8 cellular contexts compared by ENCODE assay signal in genomic region chr2:10079931-10080535, GRCh38. TPM values are rescaled to one million over a fixed set of nuclear protein-coding genes. Genes with fewer than 3 reads are reported as not detected.
A peak's percentile ranks its signal among the peaks of the same experiment; 100 is the strongest.
DNase-seq lines count a peak whose midpoint lies in the region; ATAC-seq and TF ChIP-seq lines count a peak whose summit lies in the region.

Gene CYS1, minus strand, starts transcription at chr2:10080411. Its CDS starts 188 bp downstream, at chr2:10080223.

- H2BK120ac ChIP-seq in mesenchymal stem cell (ENCODE audit: low read depth, low read length): peak within 1 kb of the TSS; percentile 36

- H2BK15ac ChIP-seq in mesenchymal stem cell (ENCODE audit: low read depth, poor library complexity, severe bottlenecking): peak within 1 kb of the TSS; percentile 12

- WGBS in mesenchymal stem cell: 0% methylated on average over 32 of the region's 88 CpGs
- WGBS in urinary bladder: under 1% methylated on average over 88 of the region's 88 CpGs

- intact Hi-C loops in colonic mucosa (cut with DNase I): no loop called here

- H3K36me3 ChIP-seq in colonic mucosa (no peaks in the 10 kb centered on the region), mesenchymal stem cell (ENCODE audit: control insufficient read depth in 1 of 2, insufficient read depth in 2 of 2, low read depth in 1 of 2, low read length in 2 of 2) (peaks cover 0 to 10% of the 10 kb centered on the region in 2 experiments), urinary bladder (ENCODE audit: insufficient read depth) (no peaks in the 10 kb centered on the region)

- H3K27me3 ChIP-seq in colonic mucosa (peaks cover 40% of the 10 kb centered on the region), mesenchymal stem cell (ENCODE audit: control insufficient read depth in 1 of 2, insufficient read depth in 1 of 2, low read length in 2 of 2) (peaks cover 9 to 79% of the 10 kb centered on the region in 2 experiments)

- ATAC-seq in GM21381 (IDR thresholded peaks at IDR 0.05; ENCODE audit: unreplicated experiment) (peak; percentile 39), GM21367 (IDR thresholded peaks at IDR 0.05; ENCODE audit: unreplicated experiment) (no peak)

- peak within 1 kb of the TSS; percentile 79 for H3K4me2 ChIP-seq in mesenchymal stem cell (ENCODE audit: low read length, poor library complexity, severe bottlenecking)

- peaks cover 4% of the 10 kb centered on the region for H3K79me1 ChIP-seq in mesenchymal stem cell (replicated peaks; ENCODE audit: low read length, poor library complexity, severe bottlenecking)

- TF ChIP-seq CTCF in colonic mucosa (IDR thresholded peaks at IDR 0.05): no peak

- no peak within 1 kb of the TSS for H2AK5ac ChIP-seq in mesenchymal stem cell (ENCODE audit: low read length, severe bottlenecking)

- H3K27ac ChIP-seq in colonic mucosa (peak within 1 kb of the TSS; percentile 57), mesenchymal stem cell (ENCODE audit: low read length, poor library complexity, severe bottlenecking) (peak within 1 kb of the TSS; percentile 91), urinary bladder (ENCODE audit: low read depth) (peak within 1 kb of the TSS; percentile 70)

- no peak within 1 kb of the TSS for H2BK12ac ChIP-seq in mesenchymal stem cell (ENCODE audit: low read length in 2 of 2)

- no peak within 1 kb of the TSS for H3K18ac ChIP-seq in mesenchymal stem cell (ENCODE audit: low read depth in 1 of 2, low read length in 2 of 2)

- peak within 1 kb of the TSS in 1 of 2 experiments; percentile 73 for H3K23ac ChIP-seq in mesenchymal stem cell (ENCODE audit: low read length in 2 of 2)

- H3K9ac ChIP-seq in colonic mucosa (ENCODE audit: low read depth in 2 of 2, low read length in 2 of 2) (peak within 1 kb of the TSS; percentile 51 to 52), mesenchymal stem cell (ENCODE audit: low read length) (peak within 1 kb of the TSS; percentile 73)

- peak within 1 kb of the TSS; percentile 10 for H2AFZ ChIP-seq in mesenchymal stem cell (ENCODE audit: low read depth, low read length)

- peak within 1 kb of the TSS; percentile 48 for H3K4me3 ChIP-seq in colonic mucosa
- peak within 1 kb of the TSS; percentile 72 to 76 for H3K4me3 ChIP-seq in mesenchymal stem cell (ENCODE audit: insufficient read depth in 1 of 2, low read depth in 1 of 2, low read length in 2 of 2)
- H3K4me3 ChIP-seq in urinary bladder (ENCODE audit: low read depth, low read length): peak within 1 kb of the TSS; percentile 71

- no peak within 1 kb of the TSS for H3K4ac ChIP-seq in mesenchymal stem cell (ENCODE audit: low read depth in 1 of 2, low read length in 2 of 2)

- H3K4me1 ChIP-seq in colonic mucosa (peaks cover 5% of the 10 kb centered on the region), mesenchymal stem cell (ENCODE audit: control insufficient read depth, insufficient read depth, low read depth, low read length) (peaks cover 26% of the 10 kb centered on the region), urinary bladder (ENCODE audit: insufficient read depth) (no peaks in the 10 kb centered on the region)

- H4K8ac ChIP-seq in mesenchymal stem cell (ENCODE audit: low read length): peak within 1 kb of the TSS; percentile 20

- H3K9me3 ChIP-seq in colonic mucosa (no peaks in the 10 kb centered on the region), mesenchymal stem cell (ENCODE audit: control insufficient read depth, low read length) (no peaks in the 10 kb centered on the region)

- H2BK5ac ChIP-seq in mesenchymal stem cell (ENCODE audit: low read depth, low read length, poor library complexity, severe bottlenecking): peak within 1 kb of the TSS; percentile 91

- no peak within 1 kb of the TSS for H4K91ac ChIP-seq in mesenchymal stem cell (ENCODE audit: low read length)

- no peak within 1 kb of the TSS for H3K14ac ChIP-seq in mesenchymal stem cell (ENCODE audit: low read length in 2 of 2)

- peak; percentile 20 for DNase-seq in EH (ENCODE audit: low read depth)
- DNase-seq in NCI-H460 (ENCODE audit: extremely low read depth, low read depth): peak; percentile 11
- DNase-seq in colonic mucosa: no peak
- DNase-seq in mesenchymal stem cell: no peak
- no peak for DNase-seq in cerebellar nuclear complex (lab: John Stamatoyannopoulos, UW)

RNA-seq across cellular contexts. Expression of gene CYS1, which starts in this region (rescaled TPM):
- 0.14 and 0.22 TPM in 2 replicates for total RNA-seq in NCI-H460 (2014; rRNA removed; shearing (Covaris generic))
- 0.06 and 0.26 TPM in 2 replicates for polyA plus RNA-seq in NCI-H460 (2014; cell fraction: nucleus; rRNA removed)
- total RNA-seq in colonic mucosa: 1 to 10 TPM in 1 of 2 donors, under 1 TPM in 1; 0.52 to 2.5 TPM
- 0.22 TPM for polyA plus RNA-seq in mesenchymal stem cell (2013, experiment 1 of 2)
- polyA plus RNA-seq in mesenchymal stem cell (2013, experiment 2 of 2): 0.34 TPM
- total RNA-seq in urinary bladder: 7.2 TPM
- 6.2 TPM for polyA plus RNA-seq in urinary bladder

Comparison
In these comparisons a context has a peak if more than half of its experiments do, and no peak if none do; other contexts are left out.
1. Peak in DNase-seq in NCI-H460; RNA of the gene not detected or under 1 TPM.